ENCODE assay signal across 12 cellular contexts in the genomic region with DNA sequence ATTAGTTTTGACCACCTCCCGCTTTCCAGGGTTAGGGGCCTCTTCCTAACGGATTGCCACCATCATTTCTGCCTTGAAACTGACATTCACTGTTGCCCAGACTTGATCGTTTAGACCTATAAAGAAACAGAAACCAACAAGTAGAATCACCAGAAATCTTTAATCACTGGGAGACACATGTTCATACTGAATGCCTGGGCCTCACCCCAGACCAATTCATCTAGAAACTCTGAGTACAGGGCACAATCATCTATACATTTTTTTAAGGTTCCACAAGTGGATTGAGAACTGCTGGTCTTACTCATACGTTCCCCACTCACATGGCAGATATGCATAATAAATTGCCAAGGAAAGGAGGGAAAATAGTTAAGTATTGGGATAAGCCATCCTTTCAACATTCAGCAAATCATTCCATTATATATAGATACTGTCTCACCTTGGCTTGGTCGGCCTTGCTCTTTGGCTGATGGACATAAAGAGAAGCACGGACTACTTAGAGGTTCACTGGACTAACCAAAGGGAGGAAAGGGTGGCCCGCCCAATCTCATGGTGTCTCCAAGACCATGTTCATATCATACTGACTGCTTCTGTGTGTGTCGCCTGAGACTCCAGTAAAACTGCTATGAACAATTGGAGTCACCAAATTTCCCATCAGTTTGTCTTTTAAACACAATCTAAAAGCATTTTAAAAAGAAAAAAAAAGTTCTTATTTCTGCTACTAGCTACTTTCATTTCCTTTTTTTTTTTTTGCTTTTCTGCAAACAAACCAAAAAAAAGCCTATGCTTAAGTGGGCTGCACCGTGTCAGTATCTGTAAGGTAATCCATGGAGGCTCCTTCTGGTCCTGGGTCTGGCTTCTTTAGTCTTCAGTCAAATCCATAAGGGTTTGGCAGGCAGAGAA. TPM values are rescaled to one million over a fixed set of nuclear protein-coding genes. Genes with fewer than 3 reads are reported as not detected.
DNase-seq lines count a peak whose midpoint lies in the region; ATAC-seq, FAIRE-seq and TF ChIP-seq lines count a peak whose summit lies in the region.
"Had no signal": no experiment of that assay in that cellular context is flagged by ENCODE, and none has a peak within 500 bp of the region (broad histone marks: within the 10 kb centered on the region; RNA-seq: fewer than 3 reads in every experiment).

No MANE protein-coding gene starts in this region.

- H3K27ac ChIP-seq in GM12878 (ENCODE audit: control insufficient read depth, insufficient read depth) (peak overlapping the region; percentile 76), uterus (no peak overlapping the region)

- TF ChIP-seq POLR2A in GM12878 (IDR thresholded peaks at IDR 0.05; ENCODE audit: low read depth, low read length) (no peak), uterus (IDR thresholded peaks at IDR 0.05) (no peak)

- H3K36me3 ChIP-seq in GM12878 (ENCODE audit: control insufficient read depth in 2 of 2, insufficient read depth in 2 of 2, low read length in 1 of 2) = no peaks in the 10 kb centered on the region
- H3K36me3 ChIP-seq in uterus = no peaks in the 10 kb centered on the region

- H3K36me3 Mint-ChIP-seq in glutamatergic neuron (ENCODE audit: unreplicated experiment) = no peaks in the 10 kb centered on the region

- peak; percentile 83 for ATAC-seq in GM12878
- no peak for ATAC-seq in esophagus mucosa

- WGBS in GM12878 (ENCODE audit: insufficient coverage, insufficient replicate concordance, low lambda C conversion rate, missing lambda C conversion rate) = 15% methylated on average over 9 of the region's 9 CpGs

- H3K27ac Mint-ChIP-seq in glutamatergic neuron (ENCODE audit: unreplicated experiment) = no peak overlapping the region

- H3K9ac ChIP-seq in GM12878 (ENCODE audit: control insufficient read depth, insufficient read depth, low read length) = peak overlapping the region; percentile 43

- H3K4me1 ChIP-seq in GM12878 (ENCODE audit: control insufficient read depth, insufficient read depth, low read length) = peaks cover 34% of the 10 kb centered on the region
- H3K4me1 ChIP-seq in uterus = no peaks in the 10 kb centered on the region

- SMC1A ChIA-PET in GM12878 (lab: Charles Lee; ENCODE audit: uncharacterized antibody, unreplicated experiment) = interaction anchor here (0.5 to 4.8 kb wide), 22 partner anchors 7 to 928 kb away, joined by 3 to 34 read pairs (median 4); no protein-coding TSS in a partner anchor

- H3K4me3 ChIP-seq in GM08714 (ENCODE audit: low read length) (peak overlapping the region; percentile 27; the same call in 1 of the 2 replicates), GM12878 (peak overlapping the region; percentile 17), uterus (no peak overlapping the region)

- peak; percentile 3; the same call in 1 of the 2 replicates for TF ChIP-seq RAD21 in GM12878 (IDR thresholded peaks at IDR 0.05; ENCODE audit: insufficient read depth, low read depth, low read length)

- no peak overlapping the region for H3K4me3 Mint-ChIP-seq in glutamatergic neuron (ENCODE audit: unreplicated experiment)

- CTCF ChIA-PET in GM12878 (lab: Yijun Ruan, JAX) = interaction anchor here (0.6 to 3.1 kb wide), 21 partner anchors 7 to 928 kb away, joined by 3 to 29 read pairs (median 4); partner anchors contain the start of gene TARBP1

- intact Hi-C loops in GM12878 (cut with micrococcal nuclease; ENCODE audit: unreplicated experiment) = loop anchor here (5.0 kb wide), 1 partner anchor 929 kb away; no protein-coding TSS in a partner anchor
- intact Hi-C loops in uterus (cut with DNase I; ENCODE audit: low total_unique reads) = loop anchor here (5.0 kb wide), 1 partner anchor 604 kb away; no protein-coding TSS in a partner anchor

- TF ChIP-seq CTCF in GM20000 (IDR thresholded peaks at IDR 0.05; ENCODE audit: extremely low read depth, missing control alignments) = no peak
- TF ChIP-seq CTCF in GM12878 (IDR thresholded peaks at IDR 0.05 in 2 of 3, conservative IDR thresholded peaks at IDR 0.05 in 1 of 3; ENCODE audit: control insufficient read depth in 2 of 3, extremely low read depth in 1 of 3, insufficient read depth in 1 of 3, low read depth in 3 of 3, low read length in 3 of 3) = no peak
- TF ChIP-seq CTCF in glutamatergic neuron (IDR thresholded peaks at IDR 0.05; ENCODE audit: partially characterized antibody, unreplicated experiment) = no peak
- TF ChIP-seq CTCF in uterus (IDR thresholded peaks at IDR 0.05) = no peak

- peak in 1 of 2 experiments; percentile 61; a peak in 1 of 4 replicates for TF ChIP-seq EP300 in GM12878 (IDR thresholded peaks at IDR 0.05; ENCODE audit: borderline replicate concordance in 1 of 2, control insufficient read depth in 1 of 2, low read depth in 2 of 2, low read length in 2 of 2)

- FAIRE-seq in GM12878 (lab: Jason Lieb, UNC) = peak; percentile 71
- FAIRE-seq: colon had no signal

- in situ Hi-C loops in GM12878 (cut with MboI) = loop anchor here (5.0 kb wide), 1 partner anchor 934 kb away; no protein-coding TSS in a partner anchor

- H2AFZ ChIP-seq in GM12878 (ENCODE audit: control insufficient read depth, low read depth, low read length) = peak overlapping the region; percentile 46; the same call in 1 of the 2 replicates

- DNase-seq in GM20000 (ENCODE audit: low spot score) (peak; percentile 36), MV-4-11 (lab: John Stamatoyannopoulos, UW) (peak; percentile 75), GM12878 (ENCODE audit: low read depth, low spot score) (no peak), glutamatergic neuron (no peak), uterus (no peak), Ammon's horn (ENCODE audit: low spot score) (no peak)
- DNase-seq: DMS79, hypothalamus, NCI-H146 had no signal

- RAD21 ChIA-PET in GM12878 (lab: Charles Lee; ENCODE audit: unreplicated experiment) = interaction anchor here (0.8 to 6.3 kb wide), 17 partner anchors 8 to 927 kb away, joined by 3 to 41 read pairs (median 4); no protein-coding TSS in a partner anchor

- no peaks in the 10 kb centered on the region for H3K79me2 ChIP-seq in GM12878 (ENCODE audit: control insufficient read depth, insufficient read depth, low read length)

- no peaks in the 10 kb centered on the region for H3K9me3 ChIP-seq in GM12878 (replicated peaks; ENCODE audit: control insufficient read depth, insufficient read depth, low read length)
- H3K9me3 ChIP-seq in uterus = no peaks in the 10 kb centered on the region

- no TSS peak for BruUV-seq in GM12878 (replicated peaks; lab: Mats Ljungman, UMichigan)

- no peaks in the 10 kb centered on the region for H4K20me1 ChIP-seq in GM12878 (ENCODE audit: control insufficient read depth, insufficient read depth)

- no peaks in the 10 kb centered on the region for H3K27me3 ChIP-seq in GM12878 (replicated peaks in 1 of 2; ENCODE audit: control insufficient read depth in 2 of 2, insufficient read depth in 2 of 2, low read length in 1 of 2)
- H3K27me3 ChIP-seq in uterus = no peaks in the 10 kb centered on the region

- no peaks in the 10 kb centered on the region for H3K27me3 Mint-ChIP-seq in glutamatergic neuron (ENCODE audit: unreplicated experiment)

- POLR2A ChIA-PET in GM12878 (lab: Charles Lee) = interaction anchor here (0.6 to 2.8 kb wide), 12 partner anchors 10 to 905 kb away, joined by 3 to 15 read pairs (median 4); partner anchors contain the start of gene TARBP1

- H3K4me2 ChIP-seq in GM12878 (ENCODE audit: control insufficient read depth, insufficient read depth) = peak overlapping the region; percentile 94

- peaks cover 3% of the 10 kb centered on the region for H3K9me3 Mint-ChIP-seq in glutamatergic neuron (ENCODE audit: unreplicated experiment)

- H3K4me1 Mint-ChIP-seq in glutamatergic neuron (ENCODE audit: low read depth, unreplicated experiment) = peaks cover 8% of the 10 kb centered on the region

TF ChIP-seq in GM12878, 131 proteins besides CTCF, POLR2A, EP300 and RAD21 (continues in another document):
- TF ChIP-seq ZBED1 (IDR thresholded peaks at IDR 0.05; ENCODE audit: borderline replicate concordance) (peak; percentile 41; the same call in 1 of the 2 replicates), ZNF274 (IDR thresholded peaks at IDR 0.05; ENCODE audit: insufficient read depth, insufficient read length) (no peak)

RNA-seq across cellular contexts. Expression of gene TARBP1, which starts 9.3 kb away (rescaled TPM):
- total RNA-seq in GM12878 (2013; cell fraction: nucleolus; rRNA removed) = 201 and 211 TPM in 2 replicates
- total RNA-seq in GM12878 (2014; rRNA removed) (36.8 and 50.2 TPM in 2 replicates), GM12878 (2014; rRNA removed; fragmentation: Illumina TruSeq; extraction: Trizol) (43.0 and 49.0 TPM in 2 replicates), GM12878 (2021) (31.2 and 33.8 TPM in 2 replicates), glutamatergic neuron (ENCODE audit: unreplicated experiment) (32.4 TPM), uterus (10 to 100 TPM in 3 of 4 donors, under 1 TPM in 1; 0.88 to 79.8 (median 21.2) TPM), esophagus mucosa (21.0 TPM)
- polyA plus RNA-seq in GM12878 (2011; ENCODE audit: low read depth) = 39.2 TPM
- polyA plus RNA-seq in GM12878 (2011; rRNA removed) (94.4 and 113 TPM in 2 replicates), GM12878 (2014; fragmentation: Illumina TruSeq; extraction: Trizol) (50.1 and 68.9 TPM in 2 replicates), GM12878 (2014; fragmentation: Nextera tagmentation; extraction: Ambion mirVana) (10 to 100 TPM; 22.0 to 26.2 TPM), GM12878 (2014; rRNA removed) (58.0 and 67.1 TPM in 2 replicates), GM12878 (2016; fragmentation: Nextera tagmentation; extraction: Ambion mirVana) (10 to 100 TPM; 10.8 to 17.9 TPM)
- 36.8 and 38.2 TPM in 2 replicates for polyA plus RNA-seq in GM12878 (2011; cell fraction: cytosol; rRNA removed)
- 192 and 194 TPM in 2 replicates for polyA plus RNA-seq in GM12878 (2011; cell fraction: nucleus; rRNA removed)
- polyA plus RNA-seq in GM12878 (2012) = 32.4 and 44.6 TPM in 2 replicates
- polyA minus RNA-seq in GM12878 (2011; rRNA and poly(A)+ RNA removed) = 33.6 and 34.2 TPM in 2 replicates
- polyA minus RNA-seq in GM12878 (2011; cell fraction: cytosol; rRNA and poly(A)+ RNA removed) = 9.8 and 11.7 TPM in 2 replicates
- 29.8 and 33.2 TPM in 2 replicates for polyA minus RNA-seq in GM12878 (2011; cell fraction: nucleus; rRNA and poly(A)+ RNA removed)

Comparison
In these comparisons a context has a peak if more than half of its experiments do, and no peak if none do; other contexts are left out.
1. H3K4me3 ChIP-seq: peak in GM08714 (single experiment) and GM12878 (single experiment); none in uterus (0 of 2).
2. DNase-seq: peak in GM20000 (single experiment) and MV-4-11 (single experiment); none in GM12878 (single experiment), glutamatergic neuron (single experiment), uterus (0 of 2) and Ammon's horn (single experiment).